Comparison of ENCODE assay signal across 8 cellular contexts in the genomic region with DNA sequence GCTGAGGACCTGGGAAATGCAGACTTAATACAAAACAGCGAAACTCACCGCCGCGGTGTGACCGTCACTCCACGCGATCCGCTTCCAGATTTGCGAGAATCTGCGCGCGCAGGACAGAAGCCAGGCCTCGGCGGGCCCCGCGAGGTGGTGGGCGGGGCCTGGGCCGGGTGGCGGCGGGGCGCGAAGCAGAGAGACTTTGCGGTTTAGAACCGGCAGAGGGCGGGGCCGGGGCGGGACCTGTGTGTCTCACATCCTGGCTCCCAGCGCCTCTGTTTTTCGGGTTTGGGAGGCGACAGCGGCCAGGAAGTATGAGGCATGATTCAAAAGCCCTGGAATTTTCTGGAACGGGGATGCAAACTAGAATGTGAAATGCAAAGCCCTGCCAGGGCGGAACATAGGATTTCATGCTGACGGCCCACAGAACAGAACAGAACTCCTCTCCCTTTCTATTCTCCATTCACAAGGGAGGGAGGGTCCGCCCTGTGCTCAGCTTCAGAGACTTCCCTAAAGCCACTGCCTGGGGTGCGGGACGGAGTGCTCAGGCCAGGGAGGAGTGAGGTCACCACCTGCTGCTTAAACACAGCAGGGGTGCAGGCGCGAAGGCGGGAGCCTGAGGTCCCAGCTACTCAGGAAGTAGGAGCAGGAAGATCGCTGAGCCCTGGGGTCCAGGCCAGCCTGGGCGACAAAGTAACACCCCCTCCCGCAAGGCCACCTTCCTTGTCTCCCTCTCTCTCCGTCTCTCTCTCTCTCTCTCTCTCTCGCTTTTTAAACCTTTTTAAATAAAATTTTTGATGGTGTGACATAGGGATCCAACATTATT.
DNase-seq lines count a peak whose midpoint lies in the region; ATAC-seq lines count a peak whose summit lies in the region.

No MANE protein-coding gene starts in this region.

- peak overlapping the region; percentile 97 for H3K27ac ChIP-seq in cingulate gyrus (ENCODE audit: low read depth, low read length)

- ATAC-seq in GM18868 (IDR thresholded peaks at IDR 0.05; ENCODE audit: unreplicated experiment) (peak; percentile 86), HG03135 (IDR thresholded peaks at IDR 0.05; ENCODE audit: unreplicated experiment) (peak; percentile 82)

- DNase-seq in 8988T: peak; percentile 40
- peak; percentile 96 for DNase-seq in NCI-H226
- peak; percentile 94 for DNase-seq in activated CD4-positive, alpha-beta T cell treated with anti-CD3 and anti-CD28 coated beads for 48 hours
- DNase-seq in kidney tubule cell (ENCODE audit: low spot score): peak; percentile 98
- DNase-seq in stimulated activated CD4-positive, alpha-beta T cell treated with anti-CD3 and anti-CD28 coated beads, Interleukin-15, amount 100 ng/mL, for 48 hours (ENCODE audit: low read depth in 2 of 2): peak; percentile 83 to 90

Comparison
In these comparisons a context has a peak if more than half of its experiments do, and no peak if none do; other contexts are left out.
1. Peak in every context shown above with its lines: DNase-seq, ATAC-seq and H3K27ac ChIP-seq.
2. DNase-seq: peak in every context shown above with its lines; median percentile 98 in kidney tubule cell; 96 in NCI-H226; 94 in activated CD4-positive, alpha-beta T cell treated with anti-CD3 and anti-CD28 coated beads for 48 hours; 86 in stimulated activated CD4-positive, alpha-beta T cell treated with anti-CD3 and anti-CD28 coated beads, Interleukin-15, amount 100 ng/mL, for 48 hours; 40 in 8988T.